Comparison of ENCODE assay signal across 2 cellular contexts in the genomic region with DNA sequence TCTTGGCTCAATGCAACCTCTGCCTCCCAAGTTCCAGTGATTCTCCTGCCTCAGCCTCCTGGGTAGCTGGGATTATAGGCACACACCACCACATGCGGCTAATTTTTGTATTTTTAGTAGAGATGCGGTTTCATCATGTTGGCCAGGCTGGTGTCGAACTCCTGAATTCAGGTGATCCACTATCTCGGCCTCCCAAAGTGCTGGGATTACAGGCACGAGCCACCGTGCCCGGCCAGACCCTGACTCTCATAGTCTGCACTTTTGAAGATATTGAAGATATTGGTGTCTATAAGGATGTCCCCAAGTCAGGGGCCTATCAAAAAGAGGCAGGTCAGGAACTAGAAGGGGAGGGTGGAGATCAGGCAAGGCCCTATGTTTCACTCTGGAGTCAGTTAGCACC. TPM values are rescaled to one million over a fixed set of nuclear protein-coding genes. Genes with fewer than 3 reads are reported as not detected.
"Had no signal": no experiment of that assay in that cellular context is flagged by ENCODE, and none has a peak within 500 bp of the region (broad histone marks: within the 10 kb centered on the region; RNA-seq: fewer than 3 reads in every experiment).

No MANE protein-coding gene starts in this region.

RNA-seq across cellular contexts. Expression of gene P2RY2, which starts 20.3 kb away (rescaled TPM):
- total RNA-seq: temporal lobe had no signal
- polyA plus RNA-seq: naive thymus-derived CD4-positive, alpha-beta T cell had no signal
